Comparison of ENCODE assay signal across 1 cellular context in the genomic region with DNA sequence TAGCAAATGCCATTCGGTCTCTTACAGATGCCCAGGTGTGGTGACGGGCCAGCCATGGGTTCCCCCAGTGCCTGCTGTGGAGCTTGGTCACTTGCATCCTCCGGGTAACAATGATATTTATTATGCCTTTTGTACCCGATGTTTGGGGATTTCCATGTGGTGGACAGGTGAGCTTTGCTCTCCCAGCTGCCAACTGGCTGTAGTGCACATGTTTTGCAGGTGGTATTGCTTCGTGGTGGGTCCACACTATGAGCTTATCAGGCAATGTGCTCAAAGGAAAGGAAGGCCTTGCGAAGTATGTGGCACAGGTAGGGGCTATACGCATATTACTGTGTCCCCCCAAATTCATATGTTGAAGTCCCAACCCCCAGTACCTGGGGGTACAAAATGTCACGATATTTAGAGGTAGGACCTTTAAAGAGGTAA.
TF ChIP-seq lines count a peak whose summit lies in the region.

No MANE protein-coding gene starts in this region.

TF ChIP-seq in HepG2, 621 proteins besides CTCF, POLR2A, EP300 and RAD21 (continued from another document and continues in another):
- TF ChIP-seq, protein P1, sequence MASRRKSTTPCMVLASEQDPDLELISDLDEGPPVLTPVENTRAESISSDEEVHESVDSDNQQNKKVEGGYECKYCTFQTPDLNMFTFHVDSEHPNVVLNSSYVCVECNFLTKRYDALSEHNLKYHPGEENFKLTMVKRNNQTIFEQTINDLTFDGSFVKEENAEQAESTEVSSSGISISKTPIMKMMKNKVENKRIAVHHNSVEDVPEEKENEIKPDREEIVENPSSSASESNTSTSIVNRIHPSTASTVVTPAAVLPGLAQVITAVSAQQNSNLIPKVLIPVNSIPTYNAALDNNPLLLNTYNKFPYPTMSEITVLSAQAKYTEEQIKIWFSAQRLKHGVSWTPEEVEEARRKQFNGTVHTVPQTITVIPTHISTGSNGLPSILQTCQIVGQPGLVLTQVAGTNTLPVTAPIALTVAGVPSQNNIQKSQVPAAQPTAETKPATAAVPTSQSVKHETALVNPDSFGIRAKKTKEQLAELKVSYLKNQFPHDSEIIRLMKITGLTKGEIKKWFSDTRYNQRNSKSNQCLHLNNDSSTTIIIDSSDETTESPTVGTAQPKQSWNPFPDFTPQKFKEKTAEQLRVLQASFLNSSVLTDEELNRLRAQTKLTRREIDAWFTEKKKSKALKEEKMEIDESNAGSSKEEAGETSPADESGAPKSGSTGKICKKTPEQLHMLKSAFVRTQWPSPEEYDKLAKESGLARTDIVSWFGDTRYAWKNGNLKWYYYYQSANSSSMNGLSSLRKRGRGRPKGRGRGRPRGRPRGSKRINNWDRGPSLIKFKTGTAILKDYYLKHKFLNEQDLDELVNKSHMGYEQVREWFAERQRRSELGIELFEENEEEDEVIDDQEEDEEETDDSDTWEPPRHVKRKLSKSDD (CRISPR knock-in tag; IDR thresholded peaks at IDR 0.05; ENCODE audit: low read depth): no peak
- TF ChIP-seq DNMT1 (CRISPR knock-in tag; IDR thresholded peaks at IDR 0.05) (no peak), KDM2A (CRISPR knock-in tag; IDR thresholded peaks at IDR 0.05; ENCODE audit: borderline replicate concordance, low read depth) (no peak), CHD2 (IDR thresholded peaks at IDR 0.05; ENCODE audit: low read depth, low read length) (no peak), ZC3H4 (CRISPR knock-in tag; IDR thresholded peaks at IDR 0.05; ENCODE audit: borderline replicate concordance) (no peak), ZNF510 (CRISPR knock-in tag; IDR thresholded peaks at IDR 0.05; ENCODE audit: low read depth) (no peak), ZNF576 (CRISPR knock-in tag; IDR thresholded peaks at IDR 0.05) (no peak), ARID4A (CRISPR knock-in tag; IDR thresholded peaks at IDR 0.05; ENCODE audit: borderline replicate concordance) (no peak), ZNF772 (CRISPR knock-in tag; IDR thresholded peaks at IDR 0.05) (no peak), PRMT3 (CRISPR knock-in tag; IDR thresholded peaks at IDR 0.05; ENCODE audit: borderline replicate concordance, low read depth) (no peak), NBN (conservative IDR thresholded peaks at IDR 0.05) (no peak), ZNF75D (CRISPR knock-in tag; IDR thresholded peaks at IDR 0.05; ENCODE audit: borderline replicate concordance) (no peak), ZNF501 (CRISPR knock-in tag; IDR thresholded peaks at IDR 0.05) (peak; percentile 65; the same call in 1 of the 2 replicates), SP2 (CRISPR knock-in tag; IDR thresholded peaks at IDR 0.05) (0 out of 2 replicates have a peak, but pooled peaks have one; percentile 19), HNF1B (CRISPR knock-in tag; IDR thresholded peaks at IDR 0.05) (0 out of 2 replicates have a peak, but pooled peaks have one; percentile 39), RNF2 (conservative IDR thresholded peaks at IDR 0.05; ENCODE audit: low read depth) (peak; percentile 71), SMAD1 (CRISPR knock-in tag; IDR thresholded peaks at IDR 0.05; ENCODE audit: borderline replicate concordance, low read depth) (no peak), THAP8 (CRISPR knock-in tag; IDR thresholded peaks at IDR 0.05; ENCODE audit: borderline replicate concordance) (no peak), KAT2B (IDR thresholded peaks at IDR 0.05; ENCODE audit: borderline replicate concordance, low read depth, low read length) (no peak), ZFY (CRISPR knock-in tag; IDR thresholded peaks at IDR 0.05) (no peak), ZNF619 (CRISPR knock-in tag; IDR thresholded peaks at IDR 0.05) (no peak), ZBTB7A (CRISPR knock-in tag; IDR thresholded peaks at IDR 0.05) (peak; percentile 79), ZNF543 (CRISPR knock-in tag; IDR thresholded peaks at IDR 0.05) (no peak)
- TF ChIP-seq, protein P2, sequence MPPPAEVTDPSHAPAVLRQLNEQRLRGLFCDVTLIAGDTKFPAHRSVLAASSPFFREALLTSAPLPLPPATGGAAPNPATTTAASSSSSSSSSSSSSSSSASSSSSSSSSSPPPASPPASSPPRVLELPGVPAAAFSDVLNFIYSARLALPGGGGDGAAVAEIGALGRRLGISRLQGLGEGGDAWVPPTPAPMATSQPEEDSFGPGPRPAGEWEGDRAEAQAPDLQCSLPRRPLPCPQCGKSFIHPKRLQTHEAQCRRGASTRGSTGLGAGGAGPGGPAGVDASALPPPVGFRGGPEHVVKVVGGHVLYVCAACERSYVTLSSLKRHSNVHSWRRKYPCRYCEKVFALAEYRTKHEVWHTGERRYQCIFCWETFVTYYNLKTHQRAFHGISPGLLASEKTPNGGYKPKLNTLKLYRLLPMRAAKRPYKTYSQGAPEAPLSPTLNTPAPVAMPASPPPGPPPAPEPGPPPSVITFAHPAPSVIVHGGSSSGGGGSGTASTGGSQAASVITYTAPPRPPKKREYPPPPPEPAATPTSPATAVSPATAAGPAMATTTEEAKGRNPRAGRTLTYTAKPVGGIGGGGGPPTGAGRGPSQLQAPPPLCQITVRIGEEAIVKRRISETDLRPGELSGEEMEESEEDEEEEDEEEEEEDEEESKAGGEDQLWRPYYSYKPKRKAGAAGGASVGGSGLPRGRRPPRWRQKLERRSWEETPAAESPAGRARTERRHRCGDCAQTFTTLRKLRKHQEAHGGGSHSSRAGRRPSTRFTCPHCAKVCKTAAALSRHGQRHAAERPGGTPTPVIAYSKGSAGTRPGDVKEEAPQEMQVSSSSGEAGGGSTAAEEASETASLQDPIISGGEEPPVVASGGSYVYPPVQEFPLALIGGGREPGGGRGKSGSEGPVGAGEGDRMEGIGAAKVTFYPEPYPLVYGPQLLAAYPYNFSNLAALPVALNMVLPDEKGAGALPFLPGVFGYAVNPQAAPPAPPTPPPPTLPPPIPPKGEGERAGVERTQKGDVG (CRISPR knock-in tag; IDR thresholded peaks at IDR 0.05; ENCODE audit: borderline replicate concordance): no peak
- TF ChIP-seq, protein P3, sequence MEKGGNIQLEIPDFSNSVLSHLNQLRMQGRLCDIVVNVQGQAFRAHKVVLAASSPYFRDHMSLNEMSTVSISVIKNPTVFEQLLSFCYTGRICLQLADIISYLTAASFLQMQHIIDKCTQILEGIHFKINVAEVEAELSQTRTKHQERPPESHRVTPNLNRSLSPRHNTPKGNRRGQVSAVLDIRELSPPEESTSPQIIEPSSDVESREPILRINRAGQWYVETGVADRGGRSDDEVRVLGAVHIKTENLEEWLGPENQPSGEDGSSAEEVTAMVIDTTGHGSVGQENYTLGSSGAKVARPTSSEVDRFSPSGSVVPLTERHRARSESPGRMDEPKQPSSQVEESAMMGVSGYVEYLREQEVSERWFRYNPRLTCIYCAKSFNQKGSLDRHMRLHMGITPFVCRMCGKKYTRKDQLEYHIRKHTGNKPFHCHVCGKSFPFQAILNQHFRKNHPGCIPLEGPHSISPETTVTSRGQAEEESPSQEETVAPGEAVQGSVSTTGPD (CRISPR knock-in tag; IDR thresholded peaks at IDR 0.05): no peak
- TF ChIP-seq, protein P4, sequence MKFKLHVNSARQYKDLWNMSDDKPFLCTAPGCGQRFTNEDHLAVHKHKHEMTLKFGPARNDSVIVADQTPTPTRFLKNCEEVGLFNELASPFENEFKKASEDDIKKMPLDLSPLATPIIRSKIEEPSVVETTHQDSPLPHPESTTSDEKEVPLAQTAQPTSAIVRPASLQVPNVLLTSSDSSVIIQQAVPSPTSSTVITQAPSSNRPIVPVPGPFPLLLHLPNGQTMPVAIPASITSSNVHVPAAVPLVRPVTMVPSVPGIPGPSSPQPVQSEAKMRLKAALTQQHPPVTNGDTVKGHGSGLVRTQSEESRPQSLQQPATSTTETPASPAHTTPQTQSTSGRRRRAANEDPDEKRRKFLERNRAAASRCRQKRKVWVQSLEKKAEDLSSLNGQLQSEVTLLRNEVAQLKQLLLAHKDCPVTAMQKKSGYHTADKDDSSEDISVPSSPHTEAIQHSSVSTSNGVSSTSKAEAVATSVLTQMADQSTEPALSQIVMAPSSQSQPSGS (CRISPR knock-in tag; IDR thresholded peaks at IDR 0.05): no peak
- TF ChIP-seq, protein P5, sequence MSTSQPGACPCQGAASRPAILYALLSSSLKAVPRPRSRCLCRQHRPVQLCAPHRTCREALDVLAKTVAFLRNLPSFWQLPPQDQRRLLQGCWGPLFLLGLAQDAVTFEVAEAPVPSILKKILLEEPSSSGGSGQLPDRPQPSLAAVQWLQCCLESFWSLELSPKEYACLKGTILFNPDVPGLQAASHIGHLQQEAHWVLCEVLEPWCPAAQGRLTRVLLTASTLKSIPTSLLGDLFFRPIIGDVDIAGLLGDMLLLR (CRISPR knock-in tag; IDR thresholded peaks at IDR 0.05): no peak
- TF ChIP-seq, protein P6, sequence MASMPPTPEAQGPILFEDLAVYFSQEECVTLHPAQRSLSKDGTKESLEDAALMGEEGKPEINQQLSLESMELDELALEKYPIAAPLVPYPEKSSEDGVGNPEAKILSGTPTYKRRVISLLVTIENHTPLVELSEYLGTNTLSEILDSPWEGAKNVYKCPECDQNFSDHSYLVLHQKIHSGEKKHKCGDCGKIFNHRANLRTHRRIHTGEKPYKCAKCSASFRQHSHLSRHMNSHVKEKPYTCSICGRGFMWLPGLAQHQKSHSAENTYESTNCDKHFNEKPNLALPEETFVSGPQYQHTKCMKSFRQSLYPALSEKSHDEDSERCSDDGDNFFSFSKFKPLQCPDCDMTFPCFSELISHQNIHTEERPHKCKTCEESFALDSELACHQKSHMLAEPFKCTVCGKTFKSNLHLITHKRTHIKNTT (CRISPR knock-in tag; IDR thresholded peaks at IDR 0.05): no peak
